Comparison of ENCODE assay signal across 1 cellular context in genomic region chr1:35554261-35555211, GRCh38.
TF ChIP-seq lines count a peak whose summit lies in the region.

No MANE protein-coding gene starts in this region.

TF ChIP-seq in H1, 55 proteins besides CTCF, POLR2A, EP300 and RAD21 (continued from another document):
- TF ChIP-seq, protein P1, sequence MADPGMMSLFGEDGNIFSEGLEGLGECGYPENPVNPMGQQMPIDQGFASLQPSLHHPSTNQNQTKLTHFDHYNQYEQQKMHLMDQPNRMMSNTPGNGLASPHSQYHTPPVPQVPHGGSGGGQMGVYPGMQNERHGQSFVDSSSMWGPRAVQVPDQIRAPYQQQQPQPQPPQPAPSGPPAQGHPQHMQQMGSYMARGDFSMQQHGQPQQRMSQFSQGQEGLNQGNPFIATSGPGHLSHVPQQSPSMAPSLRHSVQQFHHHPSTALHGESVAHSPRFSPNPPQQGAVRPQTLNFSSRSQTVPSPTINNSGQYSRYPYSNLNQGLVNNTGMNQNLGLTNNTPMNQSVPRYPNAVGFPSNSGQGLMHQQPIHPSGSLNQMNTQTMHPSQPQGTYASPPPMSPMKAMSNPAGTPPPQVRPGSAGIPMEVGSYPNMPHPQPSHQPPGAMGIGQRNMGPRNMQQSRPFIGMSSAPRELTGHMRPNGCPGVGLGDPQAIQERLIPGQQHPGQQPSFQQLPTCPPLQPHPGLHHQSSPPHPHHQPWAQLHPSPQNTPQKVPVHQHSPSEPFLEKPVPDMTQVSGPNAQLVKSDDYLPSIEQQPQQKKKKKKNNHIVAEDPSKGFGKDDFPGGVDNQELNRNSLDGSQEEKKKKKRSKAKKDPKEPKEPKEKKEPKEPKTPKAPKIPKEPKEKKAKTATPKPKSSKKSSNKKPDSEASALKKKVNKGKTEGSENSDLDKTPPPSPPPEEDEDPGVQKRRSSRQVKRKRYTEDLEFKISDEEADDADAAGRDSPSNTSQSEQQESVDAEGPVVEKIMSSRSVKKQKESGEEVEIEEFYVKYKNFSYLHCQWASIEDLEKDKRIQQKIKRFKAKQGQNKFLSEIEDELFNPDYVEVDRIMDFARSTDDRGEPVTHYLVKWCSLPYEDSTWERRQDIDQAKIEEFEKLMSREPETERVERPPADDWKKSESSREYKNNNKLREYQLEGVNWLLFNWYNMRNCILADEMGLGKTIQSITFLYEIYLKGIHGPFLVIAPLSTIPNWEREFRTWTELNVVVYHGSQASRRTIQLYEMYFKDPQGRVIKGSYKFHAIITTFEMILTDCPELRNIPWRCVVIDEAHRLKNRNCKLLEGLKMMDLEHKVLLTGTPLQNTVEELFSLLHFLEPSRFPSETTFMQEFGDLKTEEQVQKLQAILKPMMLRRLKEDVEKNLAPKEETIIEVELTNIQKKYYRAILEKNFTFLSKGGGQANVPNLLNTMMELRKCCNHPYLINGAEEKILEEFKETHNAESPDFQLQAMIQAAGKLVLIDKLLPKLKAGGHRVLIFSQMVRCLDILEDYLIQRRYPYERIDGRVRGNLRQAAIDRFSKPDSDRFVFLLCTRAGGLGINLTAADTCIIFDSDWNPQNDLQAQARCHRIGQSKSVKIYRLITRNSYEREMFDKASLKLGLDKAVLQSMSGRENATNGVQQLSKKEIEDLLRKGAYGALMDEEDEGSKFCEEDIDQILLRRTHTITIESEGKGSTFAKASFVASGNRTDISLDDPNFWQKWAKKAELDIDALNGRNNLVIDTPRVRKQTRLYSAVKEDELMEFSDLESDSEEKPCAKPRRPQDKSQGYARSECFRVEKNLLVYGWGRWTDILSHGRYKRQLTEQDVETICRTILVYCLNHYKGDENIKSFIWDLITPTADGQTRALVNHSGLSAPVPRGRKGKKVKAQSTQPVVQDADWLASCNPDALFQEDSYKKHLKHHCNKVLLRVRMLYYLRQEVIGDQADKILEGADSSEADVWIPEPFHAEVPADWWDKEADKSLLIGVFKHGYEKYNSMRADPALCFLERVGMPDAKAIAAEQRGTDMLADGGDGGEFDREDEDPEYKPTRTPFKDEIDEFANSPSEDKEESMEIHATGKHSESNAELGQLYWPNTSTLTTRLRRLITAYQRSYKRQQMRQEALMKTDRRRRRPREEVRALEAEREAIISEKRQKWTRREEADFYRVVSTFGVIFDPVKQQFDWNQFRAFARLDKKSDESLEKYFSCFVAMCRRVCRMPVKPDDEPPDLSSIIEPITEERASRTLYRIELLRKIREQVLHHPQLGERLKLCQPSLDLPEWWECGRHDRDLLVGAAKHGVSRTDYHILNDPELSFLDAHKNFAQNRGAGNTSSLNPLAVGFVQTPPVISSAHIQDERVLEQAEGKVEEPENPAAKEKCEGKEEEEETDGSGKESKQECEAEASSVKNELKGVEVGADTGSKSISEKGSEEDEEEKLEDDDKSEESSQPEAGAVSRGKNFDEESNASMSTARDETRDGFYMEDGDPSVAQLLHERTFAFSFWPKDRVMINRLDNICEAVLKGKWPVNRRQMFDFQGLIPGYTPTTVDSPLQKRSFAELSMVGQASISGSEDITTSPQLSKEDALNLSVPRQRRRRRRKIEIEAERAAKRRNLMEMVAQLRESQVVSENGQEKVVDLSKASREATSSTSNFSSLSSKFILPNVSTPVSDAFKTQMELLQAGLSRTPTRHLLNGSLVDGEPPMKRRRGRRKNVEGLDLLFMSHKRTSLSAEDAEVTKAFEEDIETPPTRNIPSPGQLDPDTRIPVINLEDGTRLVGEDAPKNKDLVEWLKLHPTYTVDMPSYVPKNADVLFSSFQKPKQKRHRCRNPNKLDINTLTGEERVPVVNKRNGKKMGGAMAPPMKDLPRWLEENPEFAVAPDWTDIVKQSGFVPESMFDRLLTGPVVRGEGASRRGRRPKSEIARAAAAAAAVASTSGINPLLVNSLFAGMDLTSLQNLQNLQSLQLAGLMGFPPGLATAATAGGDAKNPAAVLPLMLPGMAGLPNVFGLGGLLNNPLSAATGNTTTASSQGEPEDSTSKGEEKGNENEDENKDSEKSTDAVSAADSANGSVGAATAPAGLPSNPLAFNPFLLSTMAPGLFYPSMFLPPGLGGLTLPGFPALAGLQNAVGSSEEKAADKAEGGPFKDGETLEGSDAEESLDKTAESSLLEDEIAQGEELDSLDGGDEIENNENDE (IDR thresholded peaks at IDR 0.05; ENCODE audit: insufficient replicate concordance, low read length): no peak
- TF ChIP-seq RFX5 (IDR thresholded peaks at IDR 0.05; ENCODE audit: borderline replicate concordance, low read depth, low read length) (no peak), POLR2AphosphoS5 (IDR thresholded peaks at IDR 0.05; ENCODE audit: low read depth, low read length) (no peak)
TF ChIP-seq in H1: peak in this region for 9.
